Comparison of ENCODE assay signal across 7 cellular contexts in genomic region chr7:143836622-143837021, GRCh38.
DNase-seq lines count a peak whose midpoint lies in the region; ATAC-seq, FAIRE-seq and TF ChIP-seq lines count a peak whose summit lies in the region.
"Not testable (repeated sequence)": the region's sequence is repeated elsewhere in the genome, so short reads cannot be mapped to it uniquely, and the experiment has no call there.

No MANE protein-coding gene starts in this region.

- not testable (repeated sequence) for H3K4me3 ChIP-seq in GM12878

- not testable (repeated sequence) for TF ChIP-seq POLR2A in GM12878 (IDR thresholded peaks at IDR 0.05; ENCODE audit: low read depth, low read length)

- POLR2A ChIA-PET in GM12878 (lab: Charles Lee): not testable (repeated sequence)

- intact Hi-C loops in GM12878 (cut with micrococcal nuclease; ENCODE audit: unreplicated experiment): not testable (repeated sequence)

- in situ Hi-C loops in GM12878 (cut with MboI): not testable (repeated sequence)

- H3K36me3 ChIP-seq in GM12878 (ENCODE audit: control insufficient read depth in 2 of 2, insufficient read depth in 2 of 2, low read length in 1 of 2): not testable (repeated sequence)

- 1% methylated on average over 9 of the region's 38 CpGs for WGBS in GM12878 (ENCODE audit: insufficient coverage, insufficient replicate concordance, low lambda C conversion rate, missing lambda C conversion rate)

- TF ChIP-seq CTCF in GM12878 (IDR thresholded peaks at IDR 0.05 in 2 of 3, conservative IDR thresholded peaks at IDR 0.05 in 1 of 3; ENCODE audit: control insufficient read depth in 2 of 3, extremely low read depth in 1 of 3, insufficient read depth in 1 of 3, low read depth in 3 of 3, low read length in 3 of 3): not testable (repeated sequence)

- DNase-seq in GM19239 (ENCODE audit: insufficient read length, low spot score); GM12878 (ENCODE audit: low read depth, low spot score): not testable (repeated sequence)
- DNase-seq in NCI-H446 (lab: John Stamatoyannopoulos, UW) (peak; percentile 6 to 44), kidney glomerular epithelial cell (lab: John Stamatoyannopoulos, UW) (peak; percentile 61)
- peak; percentile 99 for DNase-seq in activated CD4-positive, CD25-positive, alpha-beta regulatory T cell treated with anti-CD3 and anti-CD28 coated beads, Interleukin-2, amount 50 U/mL, for 72 hours
- peak; percentile 88 to 95 for DNase-seq in stimulated activated CD4-positive, alpha-beta T cell treated with anti-CD3 and anti-CD28 coated beads, Interleukin-15, amount 100 ng/mL, for 48 hours (ENCODE audit: low read depth in 2 of 2)

- RAD21 ChIA-PET in GM12878 (lab: Charles Lee; ENCODE audit: unreplicated experiment): not testable (repeated sequence)

- SMC1A ChIA-PET in GM12878 (lab: Charles Lee; ENCODE audit: uncharacterized antibody, unreplicated experiment): not testable (repeated sequence)

- not testable (repeated sequence) for BruUV-seq in GM12878 (replicated peaks; lab: Mats Ljungman, UMichigan)

- not testable (repeated sequence) for H3K27ac ChIP-seq in GM12878 (ENCODE audit: control insufficient read depth, insufficient read depth)

- ATAC-seq in HG03095 (IDR thresholded peaks at IDR 0.05; ENCODE audit: unreplicated experiment): peak; percentile 77
- peak; percentile 90 for ATAC-seq in GM12878

- TF ChIP-seq EP300 in GM12878 (IDR thresholded peaks at IDR 0.05; ENCODE audit: borderline replicate concordance in 1 of 2, control insufficient read depth in 1 of 2, low read depth in 2 of 2, low read length in 2 of 2): not testable (repeated sequence)

- not testable (repeated sequence) for H3K9ac ChIP-seq in GM12878 (ENCODE audit: control insufficient read depth, insufficient read depth, low read length)

- not testable (repeated sequence) for H3K9me3 ChIP-seq in GM12878 (replicated peaks; ENCODE audit: control insufficient read depth, insufficient read depth, low read length)

- H3K27me3 ChIP-seq in GM12878 (replicated peaks in 1 of 2; ENCODE audit: control insufficient read depth in 2 of 2, insufficient read depth in 2 of 2, low read length in 1 of 2): not testable (repeated sequence)

- CTCF ChIA-PET in GM12878 (lab: Yijun Ruan, JAX): not testable (repeated sequence)

- not testable (repeated sequence) for H3K4me1 ChIP-seq in GM12878 (ENCODE audit: control insufficient read depth, insufficient read depth, low read length)

- H3K79me2 ChIP-seq in GM12878 (ENCODE audit: control insufficient read depth, insufficient read depth, low read length): not testable (repeated sequence)

- not testable (repeated sequence) for H4K20me1 ChIP-seq in GM12878 (ENCODE audit: control insufficient read depth, insufficient read depth)

- FAIRE-seq in GM19239 (lab: Jason Lieb, UNC) (peak; percentile 96), GM12878 (lab: Jason Lieb, UNC) (peak; percentile 95)

- not testable (repeated sequence) for H3K4me2 ChIP-seq in GM12878 (ENCODE audit: control insufficient read depth, insufficient read depth)

- not testable (repeated sequence) for TF ChIP-seq RAD21 in GM12878 (IDR thresholded peaks at IDR 0.05; ENCODE audit: insufficient read depth, low read depth, low read length)

- not testable (repeated sequence) for H2AFZ ChIP-seq in GM12878 (ENCODE audit: control insufficient read depth, low read depth, low read length)
